ENCODE assay signal across 26 cellular contexts in the genomic region with DNA sequence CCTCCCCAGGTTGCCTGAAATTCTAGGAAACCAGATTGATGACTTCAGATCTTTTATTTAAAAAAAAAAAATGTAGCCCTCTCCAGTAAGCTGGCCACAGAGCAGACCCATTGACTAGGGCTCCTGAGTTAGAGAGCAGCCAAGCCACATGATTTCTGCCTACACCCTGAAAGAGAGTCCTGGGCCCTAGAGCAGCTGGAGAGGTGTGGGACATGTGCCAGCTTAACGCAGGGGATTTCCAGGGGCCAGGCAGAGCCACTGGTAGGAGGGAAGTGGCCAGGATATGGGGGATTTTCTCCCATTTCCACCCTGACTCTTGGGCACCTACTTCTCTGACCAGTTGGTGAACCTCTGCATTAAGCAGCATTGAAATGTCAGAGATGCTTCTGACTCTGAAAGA.
"Had no signal": no experiment of that assay in that cellular context is flagged by ENCODE, and none has a peak within 500 bp of the region (broad histone marks: within the 10 kb centered on the region; RNA-seq: fewer than 3 reads in every experiment).

No MANE protein-coding gene starts in this region.

- H3K27me3 Mint-ChIP-seq: activated CD4-positive, alpha-beta memory T cell treated with anti-CD3 and anti-CD28 coated beads, Interleukin-2, amount 10 ng/mL, durations not matched to agents 7 days and 5 days; activated CD4-positive, alpha-beta T cell treated with anti-CD3 and anti-CD28 coated beads, Interleukin-2, amount 10 ng/mL, durations not matched to agents 24 days and 14 days; activated naive CD4-positive, alpha-beta T cell treated with anti-CD3 and anti-CD28 coated beads, Interleukin-2, amount 10 ng/mL, durations not matched to agents 7 days and 5 days; activated naive CD8-positive, alpha-beta T cell treated with anti-CD3 and anti-CD28 coated beads, Interleukin-2, amount 10 ng/mL, durations not matched to agents 7 days and 5 days; activated T-cell treated with anti-CD3 and anti-CD28 coated beads, Interleukin-2, amount 50 U/mL, for 24 hours; effector memory CD8-positive, alpha-beta T cell; stimulated activated memory B cell treated with anti-CD40 and anti-IgM and Interleukin-4, amounts not matched to agents 10 μg/mL and 1 μg/mL and 100 μg/mL, for 72 hours; stimulated activated naive CD8-positive, alpha-beta T cell treated with anti-CD3 and anti-CD28 coated beads, Interleukin-15, amount 100 ng/mL, for 72 hours had no signal

- H3K4me1 Mint-ChIP-seq: activated CD4-positive, alpha-beta memory T cell treated with anti-CD3 and anti-CD28 coated beads, Interleukin-2, amount 10 ng/mL, durations not matched to agents 7 days and 5 days; activated CD4-positive, alpha-beta T cell treated with anti-CD3 and anti-CD28 coated beads, Interleukin-2, amount 10 ng/mL, durations not matched to agents 24 days and 14 days; activated naive CD4-positive, alpha-beta T cell treated with anti-CD3 and anti-CD28 coated beads, Interleukin-2, amount 10 ng/mL, durations not matched to agents 7 days and 5 days; activated naive CD8-positive, alpha-beta T cell treated with anti-CD3 and anti-CD28 coated beads, Interleukin-2, amount 10 ng/mL, durations not matched to agents 7 days and 5 days; immature natural killer cell; naive thymus-derived CD8-positive, alpha-beta T cell; stimulated activated memory B cell treated with anti-CD40 and anti-IgM and Interleukin-4, amounts not matched to agents 10 μg/mL and 1 μg/mL and 100 μg/mL, for 72 hours; stimulated activated naive CD8-positive, alpha-beta T cell treated with anti-CD3 and anti-CD28 coated beads, Interleukin-15, amount 100 ng/mL, for 72 hours had no signal

- H3K4me3 Mint-ChIP-seq: activated CD4-positive, alpha-beta memory T cell treated with anti-CD3 and anti-CD28 coated beads, Interleukin-2, amount 10 ng/mL, durations not matched to agents 7 days and 5 days; activated CD4-positive, alpha-beta T cell treated with anti-CD3 and anti-CD28 coated beads, Interleukin-2, amount 10 ng/mL, durations not matched to agents 24 days and 14 days; activated naive CD4-positive, alpha-beta T cell treated with anti-CD3 and anti-CD28 coated beads, Interleukin-2, amount 10 ng/mL, durations not matched to agents 7 days and 5 days; activated naive CD8-positive, alpha-beta T cell treated with anti-CD3 and anti-CD28 coated beads, Interleukin-2, amount 10 ng/mL, durations not matched to agents 7 days and 5 days; activated T-cell treated with anti-CD3 and anti-CD28 coated beads, Interleukin-2, amount 50 U/mL, for 24 hours; effector memory CD8-positive, alpha-beta T cell; immature natural killer cell; naive thymus-derived CD8-positive, alpha-beta T cell; neural crest cell; stimulated activated memory B cell treated with anti-CD40 and anti-IgM and Interleukin-4, amounts not matched to agents 10 μg/mL and 1 μg/mL and 100 μg/mL, for 72 hours; stimulated activated naive CD8-positive, alpha-beta T cell treated with anti-CD3 and anti-CD28 coated beads, Interleukin-15, amount 100 ng/mL, for 72 hours; type B pancreatic cell had no signal

- DNase-seq: activated CD4-positive, alpha-beta memory T cell treated with anti-CD3 and anti-CD28 coated beads, Interleukin-2, amount 10 ng/mL, durations not matched to agents 7 days and 5 days; activated CD4-positive, alpha-beta T cell treated with anti-CD3 and anti-CD28 coated beads, Interleukin-2, amount 10 ng/mL, durations not matched to agents 24 days and 14 days; activated CD4-positive, CD25-positive, alpha-beta regulatory T cell treated with anti-CD3 and anti-CD28 coated beads, Interleukin-2, amount 50 U/mL, for 72 hours; activated CD8-positive, alpha-beta memory T cell treated with anti-CD3 and anti-CD28 coated beads, Interleukin-2, amount 50 U/mL, for 48 hours; activated gamma-delta T cell; activated naive CD4-positive, alpha-beta T cell treated with anti-CD3 and anti-CD28 coated beads, Interleukin-2, amount 10 ng/mL, durations not matched to agents 7 days and 5 days; activated naive CD8-positive, alpha-beta T cell treated with anti-CD3 and anti-CD28 coated beads, Interleukin-2, amount 10 ng/mL, durations not matched to agents 7 days and 5 days; activated T-cell treated with anti-CD3 and anti-CD28 coated beads, Interleukin-2, amount 50 U/mL, for 24 hours; caudate nucleus; cortex of kidney; effector memory CD8-positive, alpha-beta T cell; erythroblast; gastrocnemius medialis; immature natural killer cell; kidney; mesenchymal stem cell; naive thymus-derived CD8-positive, alpha-beta T cell; occipital lobe; stimulated activated CD4-positive, alpha-beta T cell treated with anti-CD3 and anti-CD28 coated beads, Interleukin-1b, Interleukin-23, amount 100 ng/mL, for 48 hours; stimulated activated CD4-positive, alpha-beta T cell treated with anti-CD3 and anti-CD28 coated beads, Interleukin-4, amount 100 ng/mL, for 4 hours; stimulated activated CD8-positive, alpha-beta memory T cell treated with anti-CD3 and anti-CD28 coated beads, Interleukin-4, amount 100 ng/mL, for 48 hours; stimulated activated naive CD8-positive, alpha-beta T cell treated with anti-CD3 and anti-CD28 coated beads, Interleukin-15, amount 100 ng/mL, for 72 hours; uterus had no signal

- H3K36me3 Mint-ChIP-seq: activated naive CD4-positive, alpha-beta T cell treated with anti-CD3 and anti-CD28 coated beads, Interleukin-2, amount 10 ng/mL, durations not matched to agents 7 days and 5 days; activated naive CD8-positive, alpha-beta T cell treated with anti-CD3 and anti-CD28 coated beads, Interleukin-2, amount 10 ng/mL, durations not matched to agents 7 days and 5 days; immature natural killer cell; naive thymus-derived CD8-positive, alpha-beta T cell; stimulated activated memory B cell treated with anti-CD40 and anti-IgM and Interleukin-4, amounts not matched to agents 10 μg/mL and 1 μg/mL and 100 μg/mL, for 72 hours had no signal

- H3K27ac Mint-ChIP-seq: activated CD4-positive, alpha-beta memory T cell treated with anti-CD3 and anti-CD28 coated beads, Interleukin-2, amount 10 ng/mL, durations not matched to agents 7 days and 5 days; activated CD4-positive, alpha-beta T cell treated with anti-CD3 and anti-CD28 coated beads, Interleukin-2, amount 10 ng/mL, durations not matched to agents 24 days and 14 days; activated naive CD4-positive, alpha-beta T cell treated with anti-CD3 and anti-CD28 coated beads, Interleukin-2, amount 10 ng/mL, durations not matched to agents 7 days and 5 days; activated naive CD8-positive, alpha-beta T cell treated with anti-CD3 and anti-CD28 coated beads, Interleukin-2, amount 10 ng/mL, durations not matched to agents 7 days and 5 days; activated T-cell treated with anti-CD3 and anti-CD28 coated beads, Interleukin-2, amount 50 U/mL, for 24 hours; effector memory CD8-positive, alpha-beta T cell; immature natural killer cell; naive thymus-derived CD8-positive, alpha-beta T cell; stimulated activated memory B cell treated with anti-CD40 and anti-IgM and Interleukin-4, amounts not matched to agents 10 μg/mL and 1 μg/mL and 100 μg/mL, for 72 hours; stimulated activated naive CD8-positive, alpha-beta T cell treated with anti-CD3 and anti-CD28 coated beads, Interleukin-15, amount 100 ng/mL, for 72 hours; type B pancreatic cell had no signal

- ATAC-seq: effector memory CD8-positive, alpha-beta T cell; gastrocnemius medialis; naive thymus-derived CD8-positive, alpha-beta T cell; stimulated activated memory B cell treated with anti-CD40 and anti-IgM and Interleukin-4, amounts not matched to agents 10 μg/mL and 1 μg/mL and 100 μg/mL, for 72 hours; stimulated activated naive CD8-positive, alpha-beta T cell treated with anti-CD3 and anti-CD28 coated beads, Interleukin-15, amount 100 ng/mL, for 72 hours had no signal

- H3K9me3 Mint-ChIP-seq: activated CD4-positive, alpha-beta memory T cell treated with anti-CD3 and anti-CD28 coated beads, Interleukin-2, amount 10 ng/mL, durations not matched to agents 7 days and 5 days; activated CD4-positive, alpha-beta T cell treated with anti-CD3 and anti-CD28 coated beads, Interleukin-2, amount 10 ng/mL, durations not matched to agents 24 days and 14 days; activated naive CD4-positive, alpha-beta T cell treated with anti-CD3 and anti-CD28 coated beads, Interleukin-2, amount 10 ng/mL, durations not matched to agents 7 days and 5 days; activated naive CD8-positive, alpha-beta T cell treated with anti-CD3 and anti-CD28 coated beads, Interleukin-2, amount 10 ng/mL, durations not matched to agents 7 days and 5 days; naive thymus-derived CD8-positive, alpha-beta T cell; neural crest cell; stimulated activated memory B cell treated with anti-CD40 and anti-IgM and Interleukin-4, amounts not matched to agents 10 μg/mL and 1 μg/mL and 100 μg/mL, for 72 hours; type B pancreatic cell had no signal
